11 cellular contexts compared by ENCODE assay signal in genomic region chr6:1313364-1313754, GRCh38. TPM values are rescaled to one million over a fixed set of nuclear protein-coding genes. Genes with fewer than 3 reads are reported as not detected.
A peak's percentile ranks its signal among the peaks of the same experiment; 100 is the strongest.
DNase-seq lines count a peak whose midpoint lies in the region; TF ChIP-seq lines count a peak whose summit lies in the region.
"Had no signal": no experiment of that assay in that cellular context is flagged by ENCODE, and none has a peak within 500 bp of the region (broad histone marks: within the 10 kb centered on the region; RNA-seq: fewer than 3 reads in every experiment).

No MANE protein-coding gene starts in this region.

- peak overlapping the region; percentile 69; the same call in 1 of the 2 replicates for H3K4me3 ChIP-seq in PC-9
- peak overlapping the region; percentile 61 to 73 (median 64) for H3K4me3 ChIP-seq in esophagus muscularis mucosa
- no peak overlapping the region for H3K4me3 ChIP-seq in trophoblast cell (ENCODE audit: low read depth, low read length)

- 11% methylated on average over 14 of the region's 67 CpGs for WGBS in esophagus muscularis mucosa
- no CpG with 5 or more reads among the region's 67 CpGs for WGBS in trophoblast cell (ENCODE audit: extremely low coverage, insufficient coverage, insufficient read length)

- TF ChIP-seq CTCF in Calu3 (IDR thresholded peaks at IDR 0.05; ENCODE audit: unreplicated experiment) (no peak), PC-9 (conservative IDR thresholded peaks at IDR 0.05) (no peak), esophagus muscularis mucosa (IDR thresholded peaks at IDR 0.05) (no peak)

- no peaks in the 10 kb centered on the region for H3K27me3 Mint-ChIP-seq in Calu3 (ENCODE audit: unreplicated experiment)

- H3K9me2 ChIP-seq in PC-9 (ENCODE audit: insufficient read depth) = no peaks in the 10 kb centered on the region

- H2BK12ac ChIP-seq in trophoblast cell (ENCODE audit: low read length) = no peak overlapping the region

- H3K4me2 ChIP-seq in PC-9 = no peak overlapping the region
- peak overlapping the region; percentile 44 for H3K4me2 ChIP-seq in trophoblast cell (ENCODE audit: low read length)

- H3K36me3 ChIP-seq in PC-9 (ENCODE audit: low read depth) (peaks cover 16% of the 10 kb centered on the region; the same call in 1 of the 2 replicates), esophagus muscularis mucosa (no peaks in the 10 kb centered on the region), trophoblast cell (ENCODE audit: control insufficient read depth in 1 of 2, insufficient read depth in 2 of 2, low read length in 2 of 2) (no peaks in the 10 kb centered on the region)

- no peak overlapping the region for H4K91ac ChIP-seq in trophoblast cell (ENCODE audit: low read depth, low read length)

- DNase-seq in Calu3 (peak; percentile 33), PC-9 (peak; percentile 26 to 35), esophagus muscularis mucosa (ENCODE audit: extremely low spot score) (no peak), trophoblast cell (peak in 1 of 2 donors; percentile 37), amygdala (lab: John Stamatoyannopoulos, UW) (no peak), kidney glomerular epithelial cell (lab: John Stamatoyannopoulos, UW) (no peak), hippocampal formation (lab: John Stamatoyannopoulos, UW) (no peak), SHP77 (lab: John Stamatoyannopoulos, UW) (no peak)
- DNase-seq: NCI-H1417 had no signal

- H3K27ac ChIP-seq in PC-9 (peak overlapping the region; percentile 90), esophagus muscularis mucosa (replicated peaks in 1 of 4) (peak overlapping the region; percentile 85 to 89 (median 86)), trophoblast cell (ENCODE audit: low read depth, low read length) (no peak overlapping the region)

- H2AK5ac ChIP-seq in trophoblast cell (ENCODE audit: low read length) = no peak overlapping the region

- H2BK5ac ChIP-seq in trophoblast cell (ENCODE audit: low read depth, low read length, poor library complexity) = no peak overlapping the region

- H3K79me1 ChIP-seq in trophoblast cell (ENCODE audit: low read length) = no peaks in the 10 kb centered on the region

- H3K27me3 ChIP-seq in PC-9 (ENCODE audit: insufficient read depth, low read depth) (no peaks in the 10 kb centered on the region), esophagus muscularis mucosa (peaks cover 0 to 34% (median 0%) of the 10 kb centered on the region in 4 donors), trophoblast cell (ENCODE audit: insufficient read depth, low read length) (peaks cover 70% of the 10 kb centered on the region)

- intact Hi-C loops in Calu3 (cut with micrococcal nuclease; ENCODE audit: unreplicated experiment) (loop anchor here (10.0 kb wide), 1 partner anchor 49 kb away; no protein-coding TSS in a partner anchor), PC-9 (cut with micrococcal nuclease; ENCODE audit: unreplicated experiment) (loop anchor here (1.0 to 2.0 kb wide), 2 partner anchors 203 to 400 kb away; no protein-coding TSS in a partner anchor), esophagus muscularis mucosa (cut with DNase I) (loop anchor here (5.0 kb wide), 1 partner anchor 69 kb away; no protein-coding TSS in a partner anchor)

- no peak overlapping the region for H2AFZ ChIP-seq in PC-9
- H2AFZ ChIP-seq in trophoblast cell (ENCODE audit: insufficient read depth, low read length, poor library complexity) = no peak overlapping the region

- CTCF ChIA-PET in Calu3 (lab: Charles Lee) = interaction anchor here (1.3 to 3.8 kb wide), 4 partner anchors 12 to 495 kb away, joined by 3 to 17 read pairs (median 4); no protein-coding TSS in a partner anchor
- CTCF ChIA-PET in PC-9 (lab: Charles Lee) = no interaction called here

- TF ChIP-seq POLR2A in esophagus muscularis mucosa (IDR thresholded peaks at IDR 0.05; ENCODE audit: low read depth) = no peak

- H3K4me1 ChIP-seq in PC-9 (replicated peaks; ENCODE audit: insufficient read depth) = peaks cover 11% of the 10 kb centered on the region; the same call in 1 of the 2 replicates
- H3K4me1 ChIP-seq in esophagus muscularis mucosa = peaks cover 21 to 56% (median 52%) of the 10 kb centered on the region in 4 donors
- peaks cover 18 to 19% of the 10 kb centered on the region in 2 experiments for H3K4me1 ChIP-seq in trophoblast cell (ENCODE audit: control insufficient read depth in 1 of 2, insufficient read depth in 2 of 2, low read length in 2 of 2)

- no peak overlapping the region for H3K18ac ChIP-seq in trophoblast cell (ENCODE audit: low read length)

- H3K79me2 ChIP-seq in PC-9 (ENCODE audit: low read depth) = peaks cover 35% of the 10 kb centered on the region
- no peaks in the 10 kb centered on the region for H3K79me2 ChIP-seq in trophoblast cell (ENCODE audit: control insufficient read depth, insufficient read depth, low read length, poor library complexity)

- H3K4me1 Mint-ChIP-seq in Calu3 (ENCODE audit: low read depth, unreplicated experiment) = peaks cover 27% of the 10 kb centered on the region

- no TSS peak for BruUV-seq in Calu3 (replicated peaks; lab: Mats Ljungman, UMichigan)
- BruUV-seq in PC-9 (replicated peaks; lab: Mats Ljungman, UMichigan) = no TSS peak

- POLR2A ChIA-PET in PC-9 (lab: Charles Lee; ENCODE audit: unreplicated experiment) = interaction anchor here (0.6 to 2.6 kb wide), 4 partner anchors 12 to 202 kb away, joined by 4 to 19 read pairs (median 10); no protein-coding TSS in a partner anchor

- peak overlapping the region; percentile 76 for H3K4me3 Mint-ChIP-seq in Calu3 (ENCODE audit: low read depth, unreplicated experiment)

- H3K9me3 ChIP-seq in PC-9 (ENCODE audit: insufficient read depth, low read depth) = no peaks in the 10 kb centered on the region
- no peaks in the 10 kb centered on the region for H3K9me3 ChIP-seq in esophagus muscularis mucosa
- H3K9me3 ChIP-seq in trophoblast cell (ENCODE audit: insufficient read depth, low read depth, low read length) = no peaks in the 10 kb centered on the region

- no peaks in the 10 kb centered on the region for H3K9me3 Mint-ChIP-seq in Calu3 (ENCODE audit: low read depth, unreplicated experiment)
- H3K9me3 Mint-ChIP-seq: activated B cell treated with CpG ODN at 0.5 μM for 24 hours, neural crest cell had no signal

- H3K14ac ChIP-seq in trophoblast cell (ENCODE audit: low read length) = no peak overlapping the region

- H4K8ac ChIP-seq in trophoblast cell (ENCODE audit: low read depth, low read length) = no peak overlapping the region

- H2BK120ac ChIP-seq in trophoblast cell (ENCODE audit: insufficient read depth, low read length, poor library complexity) = no peak overlapping the region

- no peak overlapping the region for H3K4ac ChIP-seq in trophoblast cell (ENCODE audit: low read depth, low read length)

- peaks cover 51% of the 10 kb centered on the region; the same call in 1 of the 2 replicates for H3F3A ChIP-seq in PC-9 (ENCODE audit: insufficient read depth, low read depth)

- peak overlapping the region; percentile 97 for H3K27ac Mint-ChIP-seq in Calu3 (ENCODE audit: unreplicated experiment)

- H3K23ac ChIP-seq in trophoblast cell (ENCODE audit: low read length) = no peak overlapping the region

- H3K36me3 Mint-ChIP-seq in Calu3 (ENCODE audit: insufficient read depth, unreplicated experiment) = peaks cover 78% of the 10 kb centered on the region

- no peak overlapping the region for H4K12ac ChIP-seq in trophoblast cell (ENCODE audit: low read depth, low read length)

- TF ChIP-seq EP300 in esophagus muscularis mucosa (IDR thresholded peaks at IDR 0.05) = no peak

- no peaks in the 10 kb centered on the region for H4K20me1 ChIP-seq in PC-9 (ENCODE audit: insufficient read depth)

- no peak overlapping the region for H3K9ac ChIP-seq in trophoblast cell (ENCODE audit: low read length)

RNA-seq across cellular contexts. Expression of gene FOXQ1, which starts 1.5 kb away (rescaled TPM):
- total RNA-seq in Calu3 (2022) (46.1 and 51.0 TPM in 2 replicates), PC-9 (2021) (55.8 and 57.0 TPM in 2 replicates), esophagus muscularis mucosa (1 to 10 TPM; 2.5 to 4.4 (median 2.9) TPM)
- not detected in 2 replicates for polyA plus RNA-seq in trophoblast cell (2013)
- total RNA-seq: activated B cell treated with CpG ODN at 0.5 μM for 24 hours, neural crest cell had no signal

Comparison
In these comparisons a context has a peak if more than half of its experiments do, and no peak if none do; other contexts are left out.
1. DNase-seq: peak in Calu3 (single experiment) and PC-9 (2 of 2); none in esophagus muscularis mucosa (single experiment), amygdala (0 of 56), kidney glomerular epithelial cell (single experiment), hippocampal formation (0 of 2) and SHP77 (0 of 2).